12 cellular contexts compared by ENCODE assay signal in genomic region chr21:33026299-33026858, GRCh38. TPM values are rescaled to one million over a fixed set of nuclear protein-coding genes. Genes with fewer than 3 reads are reported as not detected.
A peak's percentile ranks its signal among the peaks of the same experiment; 100 is the strongest.
DNase-seq lines count a peak whose midpoint lies in the region; ATAC-seq and TF ChIP-seq lines count a peak whose summit lies in the region.
"Had no signal": no experiment of that assay in that cellular context is flagged by ENCODE, and none has a peak within 500 bp of the region (broad histone marks: within the 10 kb centered on the region; RNA-seq: fewer than 3 reads in every experiment).

No MANE protein-coding gene starts in this region.

- no peak for TF ChIP-seq CTCF in brain (conservative IDR thresholded peaks at IDR 0.05)
- TF ChIP-seq CTCF in nephron progenitor cell (IDR thresholded peaks at IDR 0.05), result no peak

- H3K27me3 ChIP-seq in HUES6 (ENCODE audit: control insufficient read depth, insufficient read depth, low read length), result peaks cover 100% of the 10 kb centered on the region

- H3K4me3 Mint-ChIP-seq in brain (peak overlapping the region; percentile 82 to 95 (median 85)), nephron progenitor cell (peak overlapping the region; percentile 80)

- no peaks in the 10 kb centered on the region for H3K36me3 Mint-ChIP-seq in brain
- H3K36me3 Mint-ChIP-seq in nephron progenitor cell (ENCODE audit: low read depth), result no peaks in the 10 kb centered on the region

- H3K9me3 ChIP-seq in HUES6 (ENCODE audit: control insufficient read depth, insufficient read depth, low read depth, low read length), result no peaks in the 10 kb centered on the region
- H3K9me3 ChIP-seq: thyroid gland had no signal

- no peaks in the 10 kb centered on the region for H3K36me3 ChIP-seq in HUES6 (ENCODE audit: control insufficient read depth, insufficient read depth, low read length)
- H3K36me3 ChIP-seq: thyroid gland had no signal

- peak overlapping the region in 3 of 5 experiments; percentile 62 to 88 (median 65) for H3K27ac Mint-ChIP-seq in brain
- no peak overlapping the region for H3K27ac Mint-ChIP-seq in nephron progenitor cell

- H3K4me1 ChIP-seq in HUES6 (ENCODE audit: control insufficient read depth, insufficient read depth, low read length), result peaks cover 49% of the 10 kb centered on the region

- ATAC-seq in esophagus mucosa, result no peak
- ATAC-seq: left colon had no signal

- H3K9me3 Mint-ChIP-seq in brain (peaks cover 0 to 14% (median 5%) of the 10 kb centered on the region in 5 experiments), nephron progenitor cell (no peaks in the 10 kb centered on the region)

- H3K27me3 Mint-ChIP-seq in brain (peaks cover 96% of the 10 kb centered on the region), nephron progenitor cell (ENCODE audit: low read depth, poor library complexity) (peaks cover 97% of the 10 kb centered on the region)

- H3K27ac ChIP-seq in HUES6 (ENCODE audit: low read depth, low read length), result no peak overlapping the region
- H3K27ac ChIP-seq: thyroid gland had no signal

- DNase-seq in GF-D8 (lab: John Stamatoyannopoulos, UW), result peak; percentile 31
- no peak for DNase-seq in nephron progenitor cell
- no peak for DNase-seq in NCI-H2081 treated with DMSO at 0.1 percent for 48 hours (lab: John Stamatoyannopoulos, UW)
- DNase-seq in DMS153 (lab: John Stamatoyannopoulos, UW), result no peak
- DNase-seq: cerebellar nuclear complex, left colon, NCI-H226, SHP77 treated with DMSO at 0.1 percent for 48 hours, thyroid gland had no signal

- H3K4me3 ChIP-seq in HUES6 (ENCODE audit: low read depth, low read length), result peak overlapping the region; percentile 53
- H3K4me3 ChIP-seq: thyroid gland had no signal

- no peak overlapping the region for H3K9ac ChIP-seq in HUES6 (ENCODE audit: low read length)

- H3K4me1 Mint-ChIP-seq in brain (peaks cover 50% of the 10 kb centered on the region), nephron progenitor cell (peaks cover 14% of the 10 kb centered on the region)

RNA-seq across cellular contexts. Expression of gene OLIG2, which starts 0.6 kb away (rescaled TPM):
- 33.3 TPM for polyA plus RNA-seq in brain (ENCODE audit: insufficient read depth, low read depth, low replicate concordance)
- not detected for total RNA-seq in esophagus mucosa
- total RNA-seq: left colon had no signal

RNA-seq across cellular contexts. Expression of gene OLIG1, which starts 43.6 kb away (rescaled TPM):
- 114 TPM for polyA plus RNA-seq in brain (ENCODE audit: insufficient read depth, low read depth, low replicate concordance)
- total RNA-seq in esophagus mucosa, result not detected
- total RNA-seq: left colon, thyroid gland had no signal
